Comparison of ENCODE assay signal across 8 cellular contexts in the genomic region with DNA sequence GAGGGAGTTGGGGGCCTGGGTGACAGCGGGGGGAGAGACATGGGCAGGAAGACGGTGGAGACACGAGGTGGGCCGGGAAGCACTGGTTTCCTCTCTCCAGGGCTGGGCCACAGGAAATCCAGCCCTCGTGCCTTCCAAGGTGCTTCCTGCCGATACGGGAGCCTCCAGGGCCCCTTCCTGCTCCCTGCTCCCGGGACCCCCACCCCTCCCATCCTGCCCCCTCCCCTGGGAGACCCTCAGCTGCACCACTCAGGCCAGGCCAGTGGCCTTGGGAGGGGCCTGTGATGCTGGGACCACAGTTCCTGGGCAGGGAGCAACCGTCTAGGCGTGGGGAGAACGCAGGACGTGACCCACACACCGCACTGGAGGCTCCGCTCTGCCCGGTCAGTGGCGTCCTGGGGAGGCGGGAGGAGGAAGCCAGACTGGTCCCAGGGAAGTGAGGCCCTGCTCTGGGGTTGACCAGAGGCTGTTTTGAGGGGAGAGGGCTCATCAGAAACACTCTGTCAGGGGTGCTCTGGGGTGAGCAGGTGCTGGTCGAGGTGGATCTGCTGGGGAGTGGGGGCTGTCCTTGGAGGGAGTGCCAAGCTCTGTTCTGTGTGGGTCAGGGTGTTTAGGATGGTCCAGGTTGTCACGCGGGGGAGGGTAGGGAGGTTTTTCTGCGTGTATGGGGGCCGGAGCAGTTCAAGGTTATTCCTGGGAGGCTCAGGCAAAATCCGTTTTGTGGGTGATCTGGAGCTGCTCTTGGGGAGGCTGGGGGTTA. TPM values are rescaled to one million over a fixed set of nuclear protein-coding genes. Genes with fewer than 3 reads are reported as not detected.
DNase-seq lines count a peak whose midpoint lies in the region; ATAC-seq and TF ChIP-seq lines count a peak whose summit lies in the region.

Gene SHANK3 (plus strand): TSS at position 353 of the 760 bp plus-strand sequence.

- peaks cover 34% of the 10 kb centered on the region for H3K27me3 ChIP-seq in HUES64 (ENCODE audit: insufficient read depth, low read length)
- H3K27me3 ChIP-seq in mammary epithelial cell (ENCODE audit: insufficient read depth, low read length) = no peaks in the 10 kb centered on the region
- H3K27me3 ChIP-seq in subcutaneous abdominal adipose tissue (ENCODE audit: control insufficient read depth in 5 of 5, insufficient read depth in 4 of 5, low read length in 5 of 5) = peaks cover 7 to 41% (median 30%) of the 10 kb centered on the region in 5 donors
- peaks cover 20% of the 10 kb centered on the region for H3K27me3 ChIP-seq in brain microvascular endothelial cell (replicated peaks)

- no peak for TF ChIP-seq CTCF in mammary epithelial cell (conservative IDR thresholded peaks at IDR 0.05 in 1 of 2, IDR thresholded peaks at IDR 0.05 in 1 of 2; ENCODE audit: extremely low read depth in 1 of 2, insufficient read depth in 1 of 2, low read depth in 1 of 2, low read length in 2 of 2)
- no peak for TF ChIP-seq CTCF in brain microvascular endothelial cell (IDR thresholded peaks at IDR 0.05; ENCODE audit: low read depth, low read length, missing control alignments)

- DNase-seq in mammary epithelial cell (no peak), left lobe of liver (ENCODE audit: low spot score) (peak; percentile 57), brain microvascular endothelial cell (no peak), NCI-H1694 treated with DMSO at 0.1 percent for 48 hours (lab: John Stamatoyannopoulos, UW) (no peak)

- CTCF ChIA-PET in mammary epithelial cell (lab: Charles Lee; ENCODE audit: low non-redundant PET) = no interaction called here

- H3K9me3 ChIP-seq in HUES64 (ENCODE audit: insufficient read depth, low read depth, low read length) = no peaks in the 10 kb centered on the region
- no peaks in the 10 kb centered on the region for H3K9me3 ChIP-seq in mammary epithelial cell (replicated peaks; ENCODE audit: insufficient read depth, low read length)
- H3K9me3 ChIP-seq in subcutaneous abdominal adipose tissue (ENCODE audit: control insufficient read depth in 5 of 5, low read length in 5 of 5) = no peaks in the 10 kb centered on the region

- 56% methylated on average over 22 of the region's 23 CpGs for WGBS in HUES64
- 90% methylated on average over 12 of the region's 23 CpGs for WGBS in mammary epithelial cell (ENCODE audit: low coverage, missing lambda C conversion rate)

- peaks cover 5% of the 10 kb centered on the region for H3K79me2 ChIP-seq in mammary epithelial cell (ENCODE audit: insufficient read depth, low read length)

- no peak within 1 kb of the TSS for H2AFZ ChIP-seq in mammary epithelial cell (ENCODE audit: low read depth, low read length)

- dilution Hi-C loops in mammary epithelial cell (cut with HindIII; ENCODE audit: low sequenced_read_pairs) = no loop called here

- no TSS peak for BruUV-seq in mammary epithelial cell (replicated peaks; lab: Mats Ljungman, UMichigan)

- in situ Hi-C loops in mammary epithelial cell (cut with MboI; ENCODE audit: low sequenced_read_pairs in 2 of 2) = no loop called here
- in situ Hi-C loops in brain microvascular endothelial cell (cut with HindIII; ENCODE audit: low pct_ligation_motif_present, low sequenced_read_pairs) = no loop called here

- H4K20me1 ChIP-seq in mammary epithelial cell (ENCODE audit: insufficient read depth, low read length) = no peaks in the 10 kb centered on the region

- H3K4me3 ChIP-seq in HUES64 (ENCODE audit: low read length) = peak within 1 kb of the TSS; percentile 63
- peak within 1 kb of the TSS; percentile 18 to 41 (median 28) for H3K4me3 ChIP-seq in mammary epithelial cell (replicated peaks in 1 of 3; ENCODE audit: insufficient read depth in 1 of 3, low read depth in 2 of 3, low read length in 3 of 3)
- peak within 1 kb of the TSS; percentile 36 to 90 (median 73) for H3K4me3 ChIP-seq in subcutaneous abdominal adipose tissue (ENCODE audit: low read depth in 1 of 5, low read length in 5 of 5)
- H3K4me3 ChIP-seq in brain microvascular endothelial cell (ENCODE audit: low read depth, low read length) = no peak within 1 kb of the TSS

- H3K4me1 ChIP-seq in HUES64 (ENCODE audit: insufficient read depth, low read length) = no peaks in the 10 kb centered on the region
- peaks cover 21% of the 10 kb centered on the region for H3K4me1 ChIP-seq in mammary epithelial cell (ENCODE audit: insufficient read depth, low read length)
- H3K4me1 ChIP-seq in subcutaneous abdominal adipose tissue (ENCODE audit: control insufficient read depth in 5 of 5, insufficient read depth in 5 of 5, low read length in 5 of 5) = peaks cover 2 to 51% (median 24%) of the 10 kb centered on the region in 5 donors

- H3K36me3 ChIP-seq in HUES64 (ENCODE audit: insufficient read depth, low read length) (no peaks in the 10 kb centered on the region), mammary epithelial cell (ENCODE audit: insufficient read depth, low read length) (no peaks in the 10 kb centered on the region), subcutaneous abdominal adipose tissue (ENCODE audit: control insufficient read depth in 5 of 5, insufficient read depth in 5 of 5, low read length in 5 of 5) (peaks cover 0 to 23% (median 7%) of the 10 kb centered on the region in 5 donors), brain microvascular endothelial cell (replicated peaks) (no peaks in the 10 kb centered on the region)

- intact Hi-C loops in mammary epithelial cell (cut with micrococcal nuclease) = no loop called here

- H3K27ac ChIP-seq in HUES64 (ENCODE audit: low read depth, low read length) (no peak within 1 kb of the TSS), mammary epithelial cell (ENCODE audit: insufficient read depth, low read depth, low read length) (no peak within 1 kb of the TSS), subcutaneous abdominal adipose tissue (ENCODE audit: low read depth, low read length) (peak within 1 kb of the TSS; percentile 86), brain microvascular endothelial cell (no peak within 1 kb of the TSS)

- peak; percentile 63 for ATAC-seq in left lobe of liver
- ATAC-seq in HG03354 (IDR thresholded peaks at IDR 0.05; ENCODE audit: poor library complexity, severe bottlenecking, unreplicated experiment) = no peak
- ATAC-seq in GM21786 (IDR thresholded peaks at IDR 0.05; ENCODE audit: unreplicated experiment) = no peak

- no peak within 1 kb of the TSS for H3K9ac ChIP-seq in HUES64 (ENCODE audit: low read depth, low read length)
- no peak within 1 kb of the TSS for H3K9ac ChIP-seq in mammary epithelial cell (ENCODE audit: insufficient read depth, low read length)
- H3K9ac ChIP-seq in subcutaneous abdominal adipose tissue (ENCODE audit: low read length in 5 of 5) = peak within 1 kb of the TSS in 4 of 5 donors; percentile 5 to 92 (median 53)

- H3K4me2 ChIP-seq in mammary epithelial cell (ENCODE audit: insufficient read depth, low read depth, low read length) = peak within 1 kb of the TSS; percentile 73

RNA-seq across cellular contexts. Expression of gene SHANK3, which starts in this region (rescaled TPM):
- polyA plus RNA-seq in HUES64 (2013, experiment 1 of 2) = 4.0 TPM
- polyA plus RNA-seq in HUES64 (2013, experiment 2 of 2) = 5.1 TPM
- 10 to 100 TPM in 1 of 2 donors, 1 to 10 TPM in 1; 3.5 to 12.9 TPM for total RNA-seq in mammary epithelial cell
- polyA plus RNA-seq in mammary epithelial cell = 3.3 TPM
- polyA minus RNA-seq in mammary epithelial cell = 2.9 TPM
- 22.8 TPM for total RNA-seq in left lobe of liver

Comparison
In these comparisons a context has a peak if more than half of its experiments do, and no peak if none do; other contexts are left out.
1. H3K9ac ChIP-seq: peak in subcutaneous abdominal adipose tissue (4 of 5); none in HUES64 (single experiment) and mammary epithelial cell (single experiment).